In the genomic region with DNA sequence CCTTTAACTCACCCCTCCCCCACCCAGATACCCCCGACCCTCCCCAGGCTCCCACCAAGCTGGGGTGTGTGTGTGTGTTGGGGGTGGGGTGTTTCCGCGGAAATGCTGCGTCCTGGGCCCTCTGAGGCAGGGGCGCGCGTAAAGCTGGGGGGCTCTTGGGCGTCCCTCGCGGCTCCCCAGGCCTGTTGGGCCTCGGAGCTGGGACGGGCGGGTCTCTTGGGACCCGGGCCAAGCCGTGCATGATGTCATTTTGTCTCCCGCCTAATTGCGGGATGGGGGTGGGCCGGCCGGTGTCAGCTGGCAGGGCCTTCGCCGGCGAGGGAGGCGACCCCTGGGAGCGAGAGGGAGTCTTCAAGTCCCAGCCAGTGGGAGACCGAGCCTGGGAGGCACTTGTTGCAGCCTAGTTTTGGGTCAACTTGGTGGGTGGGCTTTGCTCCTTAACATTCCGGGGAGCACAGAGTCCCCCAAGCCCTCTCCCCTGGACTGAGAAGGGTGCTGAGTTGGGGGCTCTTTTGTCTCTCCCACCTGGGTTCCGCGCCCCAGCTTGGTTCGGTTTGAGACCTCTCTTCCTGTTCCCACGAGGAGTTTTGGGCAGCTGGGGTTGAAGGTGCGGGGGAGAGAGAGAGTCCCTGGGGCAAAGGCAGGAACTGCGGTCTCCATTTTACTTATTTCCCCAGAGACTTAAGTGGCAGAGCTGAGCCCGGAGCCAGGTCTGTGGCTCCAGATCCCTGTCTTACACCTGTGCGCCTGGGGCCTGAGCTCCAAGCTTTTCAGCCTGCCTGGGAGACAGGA, we compare ENCODE assay signal across 9 cellular contexts. TPM values are rescaled to one million over a fixed set of nuclear protein-coding genes. Genes with fewer than 3 reads are reported as not detected.
DNase-seq lines count a peak whose midpoint lies in the region; ATAC-seq, FAIRE-seq and TF ChIP-seq lines count a peak whose summit lies in the region.
"Had no signal": no experiment of that assay in that cellular context is flagged by ENCODE, and none has a peak within 500 bp of the region (broad histone marks: within the 10 kb centered on the region; RNA-seq: fewer than 3 reads in every experiment).

No MANE protein-coding gene starts in this region.

- peaks cover 4% of the 10 kb centered on the region for H3K4me1 ChIP-seq in right cardiac atrium (ENCODE audit: control insufficient read depth, insufficient read depth, low read length)
- H3K4me1 ChIP-seq in right atrium auricular region = peaks cover 0 to 15% of the 10 kb centered on the region in 2 donors

- H3K4me1 Mint-ChIP-seq in nephron progenitor cell = peaks cover 26% of the 10 kb centered on the region

- DNase-seq in right cardiac atrium (no peak), right atrium auricular region (ENCODE audit: low spot score) (no peak), NCI-H345 (lab: John Stamatoyannopoulos, UW) (peak; percentile 55), bronchial epithelial cell (ENCODE audit: low read depth) (no peak), nephron progenitor cell (peak; percentile 47), foreskin melanocyte (no peak)

- H3K36me3 ChIP-seq in right atrium auricular region = no peaks in the 10 kb centered on the region
- H3K36me3 ChIP-seq in bronchial epithelial cell (ENCODE audit: control insufficient read depth, insufficient read depth, low read length) = no peaks in the 10 kb centered on the region

- H3K27me3 ChIP-seq in right cardiac atrium (ENCODE audit: control insufficient read depth, insufficient read depth) (peaks cover 5% of the 10 kb centered on the region), right atrium auricular region (peaks cover 9 to 13% of the 10 kb centered on the region in 2 donors), bronchial epithelial cell (ENCODE audit: control insufficient read depth, insufficient read depth, low read length) (no peaks in the 10 kb centered on the region)

- peaks cover 3% of the 10 kb centered on the region for H3K36me3 Mint-ChIP-seq in nephron progenitor cell (ENCODE audit: low read depth)

- intact Hi-C loops in right cardiac atrium (cut with DNase I) = no loop called here

- no peak overlapping the region for H3K27ac Mint-ChIP-seq in nephron progenitor cell

- peaks cover 19% of the 10 kb centered on the region for H3K27me3 Mint-ChIP-seq in nephron progenitor cell (ENCODE audit: low read depth, poor library complexity)

- peak overlapping the region; percentile 84 for H3K4me3 Mint-ChIP-seq in nephron progenitor cell

- H3K27ac ChIP-seq in right cardiac atrium (ENCODE audit: low read length) (no peak overlapping the region), right atrium auricular region (no peak overlapping the region)

- no peak for ATAC-seq in right cardiac atrium
- peak; percentile 39 for ATAC-seq in HG02610 (IDR thresholded peaks at IDR 0.05; ENCODE audit: unreplicated experiment)
- ATAC-seq in HG03565 (IDR thresholded peaks at IDR 0.05; ENCODE audit: unreplicated experiment) = no peak

- FAIRE-seq in bronchial epithelial cell (lab: Jason Lieb, UNC) = no peak

- TF ChIP-seq CTCF in right atrium auricular region (IDR thresholded peaks at IDR 0.05) (no peak), bronchial epithelial cell (IDR thresholded peaks at IDR 0.05; ENCODE audit: insufficient read depth, low read length, severe bottlenecking) (no peak), nephron progenitor cell (IDR thresholded peaks at IDR 0.05) (no peak)

- peak overlapping the region; percentile 31 for H3K4me3 ChIP-seq in right cardiac atrium (ENCODE audit: low read length)
- H3K4me3 ChIP-seq in right atrium auricular region = peak overlapping the region in 1 of 2 donors; percentile 40
- H3K4me3 ChIP-seq in bronchial epithelial cell (ENCODE audit: low read depth, low read length) = peak overlapping the region; percentile 47

- H3K9me3 ChIP-seq in right cardiac atrium (ENCODE audit: control insufficient read depth, low read length) (no peaks in the 10 kb centered on the region), right atrium auricular region (no peaks in the 10 kb centered on the region)

- WGBS in right cardiac atrium = 4% methylated on average over 34 of the region's 34 CpGs

- no peaks in the 10 kb centered on the region for H3K9me3 Mint-ChIP-seq in nephron progenitor cell

RNA-seq across cellular contexts. Expression of a gene that starts 0.6 kb away (rescaled TPM):
- total RNA-seq in right cardiac atrium = 1 to 10 TPM in 1 of 4 donors, under 1 TPM in 2, not detected in 1; 0.11 to 1.4 (median 0.89) TPM
- polyA plus RNA-seq in right cardiac atrium = 0.11 TPM
- total RNA-seq in right atrium auricular region = not detected
- total RNA-seq in bronchial epithelial cell = under 0.01 and 1.0 TPM in 2 replicates

RNA-seq across cellular contexts. Expression of a gene that starts 59.3 kb away (rescaled TPM):
- total RNA-seq in right cardiac atrium (not detected), right atrium auricular region (not detected), bronchial epithelial cell (not detected in 2 replicates)
- not detected for polyA plus RNA-seq in right cardiac atrium
- total RNA-seq: lung microvascular endothelial cell had no signal

Comparison
In these comparisons a context has a peak if more than half of its experiments do, and no peak if none do; other contexts are left out.
1. DNase-seq: peak in NCI-H345 (single experiment) and nephron progenitor cell (single experiment); none in right cardiac atrium (0 of 3), right atrium auricular region (single experiment), bronchial epithelial cell (single experiment) and foreskin melanocyte (single experiment).